2 cellular contexts compared by ENCODE assay signal in genomic region chr13:53123536-53123935, GRCh38.
TF ChIP-seq lines count a peak whose summit lies in the region.

No MANE protein-coding gene starts in this region.

TF ChIP-seq in GM23338, 12 proteins besides CTCF, POLR2A, EP300 and RAD21:
- TF ChIP-seq ZNF114 (CRISPR knock-in tag; IDR thresholded peaks at IDR 0.05) (no peak), POLR2AphosphoS5 (IDR thresholded peaks at IDR 0.05; ENCODE audit: low read depth) (no peak), STAT1 (IDR thresholded peaks at IDR 0.05; ENCODE audit: unreplicated experiment) (no peak), EZH2 (IDR thresholded peaks at IDR 0.05; ENCODE audit: low read depth, unreplicated experiment) (no peak), ETS1 (IDR thresholded peaks at IDR 0.05) (no peak), JUNB (IDR thresholded peaks at IDR 0.05; ENCODE audit: unreplicated experiment) (no peak), CREB1 (CRISPR knock-in tag; IDR thresholded peaks at IDR 0.05; ENCODE audit: low read depth) (no peak), NANOG (IDR thresholded peaks at IDR 0.05; ENCODE audit: borderline replicate concordance) (no peak), ZNF331 (CRISPR knock-in tag; IDR thresholded peaks at IDR 0.05; ENCODE audit: low read depth) (no peak), EZH2phosphoT487 (IDR thresholded peaks at IDR 0.05; ENCODE audit: unreplicated experiment) (no peak)
- TF ChIP-seq, protein P1, sequence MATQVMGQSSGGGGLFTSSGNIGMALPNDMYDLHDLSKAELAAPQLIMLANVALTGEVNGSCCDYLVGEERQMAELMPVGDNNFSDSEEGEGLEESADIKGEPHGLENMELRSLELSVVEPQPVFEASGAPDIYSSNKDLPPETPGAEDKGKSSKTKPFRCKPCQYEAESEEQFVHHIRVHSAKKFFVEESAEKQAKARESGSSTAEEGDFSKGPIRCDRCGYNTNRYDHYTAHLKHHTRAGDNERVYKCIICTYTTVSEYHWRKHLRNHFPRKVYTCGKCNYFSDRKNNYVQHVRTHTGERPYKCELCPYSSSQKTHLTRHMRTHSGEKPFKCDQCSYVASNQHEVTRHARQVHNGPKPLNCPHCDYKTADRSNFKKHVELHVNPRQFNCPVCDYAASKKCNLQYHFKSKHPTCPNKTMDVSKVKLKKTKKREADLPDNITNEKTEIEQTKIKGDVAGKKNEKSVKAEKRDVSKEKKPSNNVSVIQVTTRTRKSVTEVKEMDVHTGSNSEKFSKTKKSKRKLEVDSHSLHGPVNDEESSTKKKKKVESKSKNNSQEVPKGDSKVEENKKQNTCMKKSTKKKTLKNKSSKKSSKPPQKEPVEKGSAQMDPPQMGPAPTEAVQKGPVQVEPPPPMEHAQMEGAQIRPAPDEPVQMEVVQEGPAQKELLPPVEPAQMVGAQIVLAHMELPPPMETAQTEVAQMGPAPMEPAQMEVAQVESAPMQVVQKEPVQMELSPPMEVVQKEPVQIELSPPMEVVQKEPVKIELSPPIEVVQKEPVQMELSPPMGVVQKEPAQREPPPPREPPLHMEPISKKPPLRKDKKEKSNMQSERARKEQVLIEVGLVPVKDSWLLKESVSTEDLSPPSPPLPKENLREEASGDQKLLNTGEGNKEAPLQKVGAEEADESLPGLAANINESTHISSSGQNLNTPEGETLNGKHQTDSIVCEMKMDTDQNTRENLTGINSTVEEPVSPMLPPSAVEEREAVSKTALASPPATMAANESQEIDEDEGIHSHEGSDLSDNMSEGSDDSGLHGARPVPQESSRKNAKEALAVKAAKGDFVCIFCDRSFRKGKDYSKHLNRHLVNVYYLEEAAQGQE (IDR thresholded peaks at IDR 0.05; ENCODE audit: unreplicated experiment): no peak
- TF ChIP-seq, protein P2, sequence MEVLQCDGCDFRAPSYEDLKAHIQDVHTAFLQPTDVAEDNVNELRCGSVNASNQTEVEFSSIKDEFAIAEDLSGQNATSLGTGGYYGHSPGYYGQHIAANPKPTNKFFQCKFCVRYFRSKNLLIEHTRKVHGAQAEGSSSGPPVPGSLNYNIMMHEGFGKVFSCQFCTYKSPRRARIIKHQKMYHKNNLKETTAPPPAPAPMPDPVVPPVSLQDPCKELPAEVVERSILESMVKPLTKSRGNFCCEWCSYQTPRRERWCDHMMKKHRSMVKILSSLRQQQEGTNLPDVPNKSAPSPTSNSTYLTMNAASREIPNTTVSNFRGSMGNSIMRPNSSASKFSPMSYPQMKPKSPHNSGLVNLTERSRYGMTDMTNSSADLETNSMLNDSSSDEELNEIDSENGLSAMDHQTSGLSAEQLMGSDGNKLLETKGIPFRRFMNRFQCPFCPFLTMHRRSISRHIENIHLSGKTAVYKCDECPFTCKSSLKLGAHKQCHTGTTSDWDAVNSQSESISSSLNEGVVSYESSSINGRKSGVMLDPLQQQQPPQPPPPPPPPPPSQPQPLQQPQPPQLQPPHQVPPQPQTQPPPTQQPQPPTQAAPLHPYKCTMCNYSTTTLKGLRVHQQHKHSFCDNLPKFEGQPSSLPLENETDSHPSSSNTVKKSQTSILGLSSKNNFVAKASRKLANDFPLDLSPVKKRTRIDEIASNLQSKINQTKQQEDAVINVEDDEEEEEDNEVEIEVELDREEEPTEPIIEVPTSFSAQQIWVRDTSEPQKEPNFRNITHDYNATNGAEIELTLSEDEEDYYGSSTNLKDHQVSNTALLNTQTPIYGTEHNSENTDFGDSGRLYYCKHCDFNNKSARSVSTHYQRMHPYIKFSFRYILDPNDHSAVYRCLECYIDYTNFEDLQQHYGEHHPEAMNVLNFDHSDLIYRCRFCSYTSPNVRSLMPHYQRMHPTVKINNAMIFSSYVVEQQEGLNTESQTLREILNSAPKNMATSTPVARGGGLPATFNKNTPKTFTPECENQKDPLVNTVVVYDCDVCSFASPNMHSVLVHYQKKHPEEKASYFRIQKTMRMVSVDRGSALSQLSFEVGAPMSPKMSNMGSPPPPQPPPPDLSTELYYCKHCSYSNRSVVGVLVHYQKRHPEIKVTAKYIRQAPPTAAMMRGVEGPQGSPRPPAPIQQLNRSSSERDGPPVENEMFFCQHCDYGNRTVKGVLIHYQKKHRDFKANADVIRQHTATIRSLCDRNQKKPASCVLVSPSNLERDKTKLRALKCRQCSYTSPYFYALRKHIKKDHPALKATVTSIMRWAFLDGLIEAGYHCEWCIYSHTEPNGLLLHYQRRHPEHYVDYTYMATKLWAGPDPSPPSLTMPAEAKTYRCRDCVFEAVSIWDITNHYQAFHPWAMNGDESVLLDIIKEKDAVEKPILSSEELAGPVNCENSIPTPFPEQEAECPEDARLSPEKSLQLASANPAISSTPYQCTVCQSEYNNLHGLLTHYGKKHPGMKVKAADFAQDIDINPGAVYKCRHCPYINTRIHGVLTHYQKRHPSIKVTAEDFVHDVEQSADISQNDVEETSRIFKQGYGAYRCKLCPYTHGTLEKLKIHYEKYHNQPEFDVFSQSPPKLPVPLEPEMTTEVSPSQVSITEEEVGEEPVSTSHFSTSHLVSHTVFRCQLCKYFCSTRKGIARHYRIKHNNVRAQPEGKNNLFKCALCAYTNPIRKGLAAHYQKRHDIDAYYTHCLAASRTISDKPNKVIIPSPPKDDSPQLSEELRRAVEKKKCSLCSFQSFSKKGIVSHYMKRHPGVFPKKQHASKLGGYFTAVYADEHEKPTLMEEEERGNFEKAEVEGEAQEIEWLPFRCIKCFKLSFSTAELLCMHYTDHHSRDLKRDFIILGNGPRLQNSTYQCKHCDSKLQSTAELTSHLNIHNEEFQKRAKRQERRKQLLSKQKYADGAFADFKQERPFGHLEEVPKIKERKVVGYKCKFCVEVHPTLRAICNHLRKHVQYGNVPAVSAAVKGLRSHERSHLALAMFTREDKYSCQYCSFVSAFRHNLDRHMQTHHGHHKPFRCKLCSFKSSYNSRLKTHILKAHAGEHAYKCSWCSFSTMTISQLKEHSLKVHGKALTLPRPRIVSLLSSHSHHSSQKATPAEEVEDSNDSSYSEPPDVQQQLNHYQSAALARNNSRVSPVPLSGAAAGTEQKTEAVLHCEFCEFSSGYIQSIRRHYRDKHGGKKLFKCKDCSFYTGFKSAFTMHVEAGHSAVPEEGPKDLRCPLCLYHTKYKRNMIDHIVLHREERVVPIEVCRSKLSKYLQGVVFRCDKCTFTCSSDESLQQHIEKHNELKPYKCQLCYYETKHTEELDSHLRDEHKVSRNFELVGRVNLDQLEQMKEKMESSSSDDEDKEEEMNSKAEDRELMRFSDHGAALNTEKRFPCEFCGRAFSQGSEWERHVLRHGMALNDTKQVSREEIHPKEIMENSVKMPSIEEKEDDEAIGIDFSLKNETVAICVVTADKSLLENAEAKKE (CRISPR knock-in tag; IDR thresholded peaks at IDR 0.05): no peak

TF ChIP-seq in IMR-90, 13 proteins besides CTCF, POLR2A, EP300 and RAD21:
- no peak for TF ChIP-seq SMC3 (IDR thresholded peaks at IDR 0.05; ENCODE audit: low read depth, low read length)
- TF ChIP-seq, protein P3, sequence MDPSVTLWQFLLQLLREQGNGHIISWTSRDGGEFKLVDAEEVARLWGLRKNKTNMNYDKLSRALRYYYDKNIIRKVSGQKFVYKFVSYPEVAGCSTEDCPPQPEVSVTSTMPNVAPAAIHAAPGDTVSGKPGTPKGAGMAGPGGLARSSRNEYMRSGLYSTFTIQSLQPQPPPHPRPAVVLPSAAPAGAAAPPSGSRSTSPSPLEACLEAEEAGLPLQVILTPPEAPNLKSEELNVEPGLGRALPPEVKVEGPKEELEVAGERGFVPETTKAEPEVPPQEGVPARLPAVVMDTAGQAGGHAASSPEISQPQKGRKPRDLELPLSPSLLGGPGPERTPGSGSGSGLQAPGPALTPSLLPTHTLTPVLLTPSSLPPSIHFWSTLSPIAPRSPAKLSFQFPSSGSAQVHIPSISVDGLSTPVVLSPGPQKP (IDR thresholded peaks at IDR 0.05; ENCODE audit: borderline replicate concordance, low read depth, low read length): no peak
- TF ChIP-seq RFX5 (IDR thresholded peaks at IDR 0.05; ENCODE audit: low read depth, low read length): no peak
- TF ChIP-seq FOS (IDR thresholded peaks at IDR 0.05; ENCODE audit: low read depth, low read length): no peak
- TF ChIP-seq MAFK (IDR thresholded peaks at IDR 0.05; ENCODE audit: low read depth, low read length): no peak
- TF ChIP-seq NFE2L2 (IDR thresholded peaks at IDR 0.05; ENCODE audit: low read depth, low read length): no peak
- no peak for TF ChIP-seq BHLHE40 (IDR thresholded peaks at IDR 0.05; ENCODE audit: low read depth, low read length)
- TF ChIP-seq RCOR1 (IDR thresholded peaks at IDR 0.05; ENCODE audit: insufficient replicate concordance, low read length): no peak
- TF ChIP-seq CEBPB (IDR thresholded peaks at IDR 0.05; ENCODE audit: low read depth, low read length): no peak
- no peak for TF ChIP-seq MXI1 (IDR thresholded peaks at IDR 0.05; ENCODE audit: borderline replicate concordance, low read depth, low read length)
- TF ChIP-seq USF2 (IDR thresholded peaks at IDR 0.05; ENCODE audit: low read depth, low read length): no peak
- no peak for TF ChIP-seq CHD1 (IDR thresholded peaks at IDR 0.05; ENCODE audit: low read depth, low read length)
- no peak for TF ChIP-seq MAZ (IDR thresholded peaks at IDR 0.05; ENCODE audit: borderline replicate concordance, low read depth, low read length)
TF ChIP-seq in IMR-90: peak in this region for 0.
